17 cellular contexts compared by ENCODE assay signal in the genomic region with DNA sequence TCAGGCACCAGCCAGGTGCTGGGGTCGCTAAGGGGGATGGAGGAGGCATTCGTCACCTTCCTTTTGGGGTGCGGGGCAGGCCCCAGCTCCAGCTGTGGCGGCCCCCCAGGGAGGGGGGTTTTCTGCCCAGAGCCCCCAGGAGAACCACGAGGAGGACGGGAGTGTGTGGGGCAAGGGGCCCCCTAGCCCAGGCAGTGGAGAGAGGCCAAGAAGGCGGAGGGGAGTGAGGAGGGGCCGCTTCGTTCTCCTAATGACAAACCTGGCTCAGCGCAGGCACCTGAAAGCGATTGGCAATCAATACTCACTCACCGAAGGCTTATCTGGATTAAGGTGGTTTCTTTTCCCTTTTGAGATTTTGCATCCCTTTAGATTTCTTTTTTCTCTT.
"Had no signal": no experiment of that assay in that cellular context is flagged by ENCODE, and none has a peak within 500 bp of the region (broad histone marks: within the 10 kb centered on the region; RNA-seq: fewer than 3 reads in every experiment).

No MANE protein-coding gene starts in this region.

- H3K9me3 Mint-ChIP-seq: natural killer cell had no signal

- H3K36me3 Mint-ChIP-seq: natural killer cell had no signal

- H3K4me3 Mint-ChIP-seq: effector memory CD8-positive, alpha-beta T cell; memory B cell; natural killer cell had no signal

- H3K36me3 ChIP-seq: neutrophil, pancreas, right lobe of liver, suprapubic skin, transverse colon, upper lobe of right lung, uterus had no signal

- H3K4me3 ChIP-seq: lung, pancreas, right lobe of liver, suprapubic skin, transverse colon, upper lobe of right lung, uterus had no signal

- H3K4me1 ChIP-seq: pancreas, right lobe of liver, suprapubic skin, transverse colon, upper lobe of right lung, uterus had no signal

- H3K27ac Mint-ChIP-seq: effector memory CD8-positive, alpha-beta T cell; memory B cell; natural killer cell; progenitor cell of endocrine pancreas had no signal

- ATAC-seq: effector memory CD8-positive, alpha-beta T cell; natural killer cell; pancreas had no signal

- H3K4me1 Mint-ChIP-seq: memory B cell, natural killer cell had no signal

- H3K27me3 ChIP-seq: right lobe of liver had no signal

- H3K9me3 ChIP-seq: neutrophil, pancreas, right lobe of liver had no signal

- DNase-seq: cortex of kidney; effector memory CD8-positive, alpha-beta T cell; midbrain; natural killer cell; small intestine; stimulated activated CD4-positive, alpha-beta T cell treated with anti-CD3 and anti-CD28 coated beads, Interleukin-2, amount 100 ng/mL, for 48 hours; stimulated activated naive CD8-positive, alpha-beta T cell treated with anti-CD3 and anti-CD28 coated beads, Interleukin-15, amount 100 ng/mL, for 72 hours; transverse colon; upper lobe of right lung; uterus had no signal
